In genomic region chr6:16320533-16321340, GRCh38 we compare ENCODE assay signal across 8 cellular contexts.
DNase-seq lines count a peak whose midpoint lies in the region; ATAC-seq and TF ChIP-seq lines count a peak whose summit lies in the region.

No MANE protein-coding gene starts in this region.

- no peaks in the 10 kb centered on the region for H3K36me3 ChIP-seq in brain microvascular endothelial cell (replicated peaks)
- H3K36me3 ChIP-seq in mesendoderm (ENCODE audit: control insufficient read depth, insufficient read depth, low read length): no peaks in the 10 kb centered on the region

- no peak overlapping the region for H2BK120ac ChIP-seq in mesendoderm (ENCODE audit: low read depth, low read length)

- no peak for TF ChIP-seq CTCF in brain microvascular endothelial cell (IDR thresholded peaks at IDR 0.05; ENCODE audit: low read depth, low read length, missing control alignments)

- no peak overlapping the region for H3K4ac ChIP-seq in mesendoderm (ENCODE audit: low read depth, low read length)

- H3K27ac ChIP-seq in brain microvascular endothelial cell: peak overlapping the region; percentile 83
- no peak overlapping the region for H3K27ac ChIP-seq in mesendoderm (ENCODE audit: low read depth, low read length)

- no peak overlapping the region for H3K18ac ChIP-seq in mesendoderm (ENCODE audit: low read length)

- H4K8ac ChIP-seq in mesendoderm (ENCODE audit: low read depth, low read length): no peak overlapping the region

- H3K4me3 ChIP-seq in brain microvascular endothelial cell (ENCODE audit: low read depth, low read length) (no peak overlapping the region), mesendoderm (ENCODE audit: low read length) (no peak overlapping the region)

- no peaks in the 10 kb centered on the region for H3K27me3 ChIP-seq in brain microvascular endothelial cell (replicated peaks)
- no peaks in the 10 kb centered on the region for H3K27me3 ChIP-seq in mesendoderm (ENCODE audit: insufficient read depth, low read length, poor library complexity)

- no peak overlapping the region for H2AK5ac ChIP-seq in mesendoderm (ENCODE audit: low read length)

- H2BK5ac ChIP-seq in mesendoderm (ENCODE audit: low read length): peak overlapping the region; percentile 51

- in situ Hi-C loops in brain microvascular endothelial cell (cut with HindIII; ENCODE audit: low pct_ligation_motif_present, low sequenced_read_pairs): no loop called here

- no CpG with 5 or more reads among the region's 21 CpGs for WGBS in mesendoderm (ENCODE audit: extremely low coverage, insufficient coverage, low lambda C conversion rate)

- no peaks in the 10 kb centered on the region for H3K79me1 ChIP-seq in mesendoderm (ENCODE audit: low read length)

- H4K5ac ChIP-seq in mesendoderm (ENCODE audit: low read length): no peak overlapping the region

- peak; percentile 20 for ATAC-seq in Right ventricle myocardium inferior
- ATAC-seq in HG02970 (IDR thresholded peaks at IDR 0.05; ENCODE audit: low FRiP score, unreplicated experiment): no peak
- ATAC-seq in GM21619 (IDR thresholded peaks at IDR 0.05; ENCODE audit: unreplicated experiment): no peak
- ATAC-seq in GM18502 (IDR thresholded peaks at IDR 0.05; ENCODE audit: poor library complexity, unreplicated experiment): no peak

- H2BK15ac ChIP-seq in mesendoderm (replicated peaks; ENCODE audit: low read depth): no peak overlapping the region

- H3K23ac ChIP-seq in mesendoderm (ENCODE audit: low read length): no peak overlapping the region

- intact Hi-C loops in Right ventricle myocardium inferior (cut with DNase I) (loop anchor here (2.0 kb wide), 1 partner anchor 82 kb away; the partner anchor contains the start of gene GMPR), cardiac septum (cut with DNase I) (no loop called here)

- no peaks in the 10 kb centered on the region for H3K79me2 ChIP-seq in mesendoderm (ENCODE audit: control insufficient read depth, insufficient read depth, low read length)

- no peak overlapping the region for H3K4me2 ChIP-seq in mesendoderm (ENCODE audit: low read length)

- peak overlapping the region; percentile 72 for H3K56ac ChIP-seq in mesendoderm (ENCODE audit: low read length)

- DNase-seq in Right ventricle myocardium inferior (ENCODE audit: missing footprints) (no peak), cardiac septum (ENCODE audit: low spot score) (no peak), brain microvascular endothelial cell (no peak), mesendoderm (no peak), dermis blood vessel endothelial cell (no peak)

- H3K9ac ChIP-seq in mesendoderm (ENCODE audit: low read length): no peak overlapping the region

- H3K4me1 ChIP-seq in mesendoderm (ENCODE audit: control insufficient read depth, low read depth, low read length): peaks cover 14% of the 10 kb centered on the region
